In the genomic region with DNA sequence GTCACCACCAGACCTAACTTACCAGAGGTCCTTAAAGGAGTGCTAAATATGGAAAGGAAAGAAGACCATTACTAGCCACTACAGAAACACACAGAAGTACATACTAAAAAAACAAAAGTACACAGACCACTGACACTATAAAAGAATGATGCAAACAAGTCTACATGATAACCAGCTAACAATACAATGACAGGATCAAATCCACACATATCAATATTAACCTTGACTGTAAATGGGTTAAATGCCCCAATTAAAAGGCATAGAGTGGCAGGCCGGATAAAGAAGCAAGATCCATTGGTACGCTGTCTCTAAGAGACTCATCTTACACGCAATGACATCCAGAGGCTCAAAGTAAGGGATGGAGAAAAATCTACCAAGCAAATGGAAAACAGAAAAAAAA, we compare ENCODE assay signal across 25 cellular contexts.
"Had no signal": no experiment of that assay in that cellular context is flagged by ENCODE, and none has a peak within 500 bp of the region (broad histone marks: within the 10 kb centered on the region; RNA-seq: fewer than 3 reads in every experiment).

No MANE protein-coding gene starts in this region.

- H2AFZ ChIP-seq: neural progenitor cell, parathyroid adenoma had no signal

- H3K4me2 ChIP-seq: neural progenitor cell had no signal

- H3K9me3 ChIP-seq: ovary, psoas muscle, right lobe of liver, sigmoid colon, stomach, thoracic aorta, thyroid gland, tibial nerve, upper lobe of right lung, uterus had no signal

- H3K27ac ChIP-seq: neural progenitor cell, ovary, parathyroid adenoma, psoas muscle, right lobe of liver, sigmoid colon, skin epidermis, stomach, thoracic aorta, thyroid gland, tibial nerve, upper lobe of right lung, uterus had no signal

- H3K36me3 ChIP-seq: neural progenitor cell, ovary, right lobe of liver, sigmoid colon, stomach, thoracic aorta, thyroid gland, tibial nerve, upper lobe of right lung, uterus had no signal

- H3K4me3 ChIP-seq: neural progenitor cell, ovary, psoas muscle, right lobe of liver, sigmoid colon, skin epidermis, stomach, thoracic aorta, thyroid gland, tibial nerve, upper lobe of right lung, uterus had no signal

- H3K27me3 ChIP-seq: neural progenitor cell, ovary, right lobe of liver, sigmoid colon, stomach, thyroid gland, tibial nerve, upper lobe of right lung, uterus had no signal

- H3K4me1 ChIP-seq: parathyroid adenoma had no signal

- H3K9ac ChIP-seq: neural progenitor cell, parathyroid adenoma had no signal

- ATAC-seq: naive thymus-derived CD4-positive, alpha-beta T cell; natural killer cell; psoas muscle; right cardiac atrium; right lobe of liver; stimulated activated effector memory CD8-positive, alpha-beta T cell treated with anti-CD3 and anti-CD28 coated beads, Interleukin-12 subunit alpha, Interleukin-12 subunit beta, amount 100 ng/mL, for 72 hours; stimulated activated naive B cell treated with anti-CD40 and anti-IgM and Interleukin-4, amounts not matched to agents 10 μg/mL and 1 μg/mL and 100 μg/mL, for 72 hours; upper lobe of right lung had no signal

- DNase-seq: naive thymus-derived CD4-positive, alpha-beta T cell; natural killer cell; occipital lobe; ovary; posterior cingulate gyrus; psoas muscle; right cardiac atrium; right lobe of liver; sigmoid colon; stimulated activated CD4-positive, alpha-beta T cell treated with anti-CD3 and anti-CD28 coated beads, Interleukin-15, amount 100 ng/mL, for 24 hours; stimulated activated CD4-positive, alpha-beta T cell treated with anti-CD3 and anti-CD28 coated beads, Interleukin-2, amount 100 ng/mL, for 24 hours; stimulated activated CD4-positive, alpha-beta T cell treated with anti-CD3 and anti-CD28 coated beads, Interleukin-2, amount 100 ng/mL, for 48 hours; stimulated activated CD4-positive, alpha-beta T cell treated with anti-CD3 and anti-CD28 coated beads, Interleukin-4, amount 100 ng/mL, for 24 hours; stimulated activated naive B cell treated with anti-CD40 and anti-IgM and Interleukin-4, amounts not matched to agents 10 μg/mL and 1 μg/mL and 100 μg/mL, for 72 hours; stimulated activated naive CD4-positive, alpha-beta T cell treated with Interleukin-2 at 50 U/mL for 16 hours; stomach; thyroid gland; upper lobe of right lung; uterus had no signal
